1 cellular context compared by ENCODE assay signal in the genomic region with DNA sequence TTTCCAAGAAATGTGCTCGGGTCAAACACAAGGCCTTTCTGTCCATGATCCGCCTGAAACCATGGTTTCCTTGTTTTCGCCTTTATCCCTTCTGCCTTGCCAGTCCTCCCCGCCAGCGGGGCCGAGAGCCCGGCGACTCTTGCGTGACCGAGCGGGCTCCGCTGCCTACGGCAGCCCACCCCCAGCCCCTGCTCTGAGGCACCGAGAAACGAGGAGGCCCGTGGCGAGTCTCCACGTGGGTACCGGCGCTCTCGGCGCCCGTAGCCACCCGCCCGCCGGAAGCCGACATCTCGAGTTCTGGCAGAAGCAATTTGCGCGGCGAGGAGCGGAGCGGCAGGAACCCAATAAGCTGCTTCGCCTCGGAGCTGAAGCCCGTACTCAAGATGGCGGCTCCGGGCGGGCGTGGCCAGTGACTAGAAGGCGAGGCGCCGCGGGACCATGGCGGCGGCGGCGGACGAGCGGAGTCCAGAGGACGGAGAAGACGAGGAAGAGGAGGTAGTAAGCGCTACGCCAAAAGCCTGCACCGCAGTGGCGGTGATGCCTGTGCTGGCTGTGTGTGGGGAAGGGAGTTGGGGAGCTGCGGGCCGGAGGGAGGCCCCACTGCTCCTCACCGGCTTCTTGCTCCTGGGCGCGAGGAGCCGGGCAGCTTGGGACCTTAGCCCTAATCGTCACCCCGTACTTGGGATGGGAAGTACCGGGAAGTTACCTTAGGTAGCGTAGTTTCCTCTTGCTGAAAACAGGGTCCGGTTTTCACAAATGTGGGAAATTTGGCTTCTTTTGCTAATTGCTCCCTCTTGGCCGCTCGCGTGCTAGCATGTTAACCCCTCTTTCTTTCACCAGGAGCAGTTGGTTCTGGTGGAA.
A peak's percentile ranks its signal among the peaks of the same experiment; 100 is the strongest.
TF ChIP-seq lines count a peak whose summit lies in the region.

A gene with protein sequence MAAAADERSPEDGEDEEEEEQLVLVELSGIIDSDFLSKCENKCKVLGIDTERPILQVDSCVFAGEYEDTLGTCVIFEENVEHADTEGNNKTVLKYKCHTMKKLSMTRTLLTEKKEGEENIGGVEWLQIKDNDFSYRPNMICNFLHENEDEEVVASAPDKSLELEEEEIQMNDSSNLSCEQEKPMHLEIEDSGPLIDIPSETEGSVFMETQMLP (plus strand): TSS at position 375 of the 861 bp plus-strand sequence. CDS start 64 bp downstream, at position 439.

TF ChIP-seq in HepG2, 621 proteins besides CTCF, POLR2A, EP300 and RAD21 (continued from another document and continues in another):
- TF ChIP-seq, protein P1, sequence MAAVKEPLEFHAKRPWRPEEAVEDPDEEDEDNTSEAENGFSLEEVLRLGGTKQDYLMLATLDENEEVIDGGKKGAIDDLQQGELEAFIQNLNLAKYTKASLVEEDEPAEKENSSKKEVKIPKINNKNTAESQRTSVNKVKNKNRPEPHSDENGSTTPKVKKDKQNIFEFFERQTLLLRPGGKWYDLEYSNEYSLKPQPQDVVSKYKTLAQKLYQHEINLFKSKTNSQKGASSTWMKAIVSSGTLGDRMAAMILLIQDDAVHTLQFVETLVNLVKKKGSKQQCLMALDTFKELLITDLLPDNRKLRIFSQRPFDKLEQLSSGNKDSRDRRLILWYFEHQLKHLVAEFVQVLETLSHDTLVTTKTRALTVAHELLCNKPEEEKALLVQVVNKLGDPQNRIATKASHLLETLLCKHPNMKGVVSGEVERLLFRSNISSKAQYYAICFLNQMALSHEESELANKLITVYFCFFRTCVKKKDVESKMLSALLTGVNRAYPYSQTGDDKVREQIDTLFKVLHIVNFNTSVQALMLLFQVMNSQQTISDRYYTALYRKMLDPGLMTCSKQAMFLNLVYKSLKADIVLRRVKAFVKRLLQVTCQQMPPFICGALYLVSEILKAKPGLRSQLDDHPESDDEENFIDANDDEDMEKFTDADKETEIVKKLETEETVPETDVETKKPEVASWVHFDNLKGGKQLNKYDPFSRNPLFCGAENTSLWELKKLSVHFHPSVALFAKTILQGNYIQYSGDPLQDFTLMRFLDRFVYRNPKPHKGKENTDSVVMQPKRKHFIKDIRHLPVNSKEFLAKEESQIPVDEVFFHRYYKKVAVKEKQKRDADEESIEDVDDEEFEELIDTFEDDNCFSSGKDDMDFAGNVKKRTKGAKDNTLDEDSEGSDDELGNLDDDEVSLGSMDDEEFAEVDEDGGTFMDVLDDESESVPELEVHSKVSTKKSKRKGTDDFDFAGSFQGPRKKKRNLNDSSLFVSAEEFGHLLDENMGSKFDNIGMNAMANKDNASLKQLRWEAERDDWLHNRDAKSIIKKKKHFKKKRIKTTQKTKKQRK (IDR thresholded peaks at IDR 0.05; ENCODE audit: low read length), result no peak
- TF ChIP-seq, protein P2, sequence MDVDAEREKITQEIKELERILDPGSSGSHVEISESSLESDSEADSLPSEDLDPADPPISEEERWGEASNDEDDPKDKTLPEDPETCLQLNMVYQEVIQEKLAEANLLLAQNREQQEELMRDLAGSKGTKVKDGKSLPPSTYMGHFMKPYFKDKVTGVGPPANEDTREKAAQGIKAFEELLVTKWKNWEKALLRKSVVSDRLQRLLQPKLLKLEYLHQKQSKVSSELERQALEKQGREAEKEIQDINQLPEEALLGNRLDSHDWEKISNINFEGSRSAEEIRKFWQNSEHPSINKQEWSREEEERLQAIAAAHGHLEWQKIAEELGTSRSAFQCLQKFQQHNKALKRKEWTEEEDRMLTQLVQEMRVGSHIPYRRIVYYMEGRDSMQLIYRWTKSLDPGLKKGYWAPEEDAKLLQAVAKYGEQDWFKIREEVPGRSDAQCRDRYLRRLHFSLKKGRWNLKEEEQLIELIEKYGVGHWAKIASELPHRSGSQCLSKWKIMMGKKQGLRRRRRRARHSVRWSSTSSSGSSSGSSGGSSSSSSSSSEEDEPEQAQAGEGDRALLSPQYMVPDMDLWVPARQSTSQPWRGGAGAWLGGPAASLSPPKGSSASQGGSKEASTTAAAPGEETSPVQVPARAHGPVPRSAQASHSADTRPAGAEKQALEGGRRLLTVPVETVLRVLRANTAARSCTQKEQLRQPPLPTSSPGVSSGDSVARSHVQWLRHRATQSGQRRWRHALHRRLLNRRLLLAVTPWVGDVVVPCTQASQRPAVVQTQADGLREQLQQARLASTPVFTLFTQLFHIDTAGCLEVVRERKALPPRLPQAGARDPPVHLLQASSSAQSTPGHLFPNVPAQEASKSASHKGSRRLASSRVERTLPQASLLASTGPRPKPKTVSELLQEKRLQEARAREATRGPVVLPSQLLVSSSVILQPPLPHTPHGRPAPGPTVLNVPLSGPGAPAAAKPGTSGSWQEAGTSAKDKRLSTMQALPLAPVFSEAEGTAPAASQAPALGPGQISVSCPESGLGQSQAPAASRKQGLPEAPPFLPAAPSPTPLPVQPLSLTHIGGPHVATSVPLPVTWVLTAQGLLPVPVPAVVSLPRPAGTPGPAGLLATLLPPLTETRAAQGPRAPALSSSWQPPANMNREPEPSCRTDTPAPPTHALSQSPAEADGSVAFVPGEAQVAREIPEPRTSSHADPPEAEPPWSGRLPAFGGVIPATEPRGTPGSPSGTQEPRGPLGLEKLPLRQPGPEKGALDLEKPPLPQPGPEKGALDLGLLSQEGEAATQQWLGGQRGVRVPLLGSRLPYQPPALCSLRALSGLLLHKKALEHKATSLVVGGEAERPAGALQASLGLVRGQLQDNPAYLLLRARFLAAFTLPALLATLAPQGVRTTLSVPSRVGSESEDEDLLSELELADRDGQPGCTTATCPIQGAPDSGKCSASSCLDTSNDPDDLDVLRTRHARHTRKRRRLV (CRISPR knock-in tag; IDR thresholded peaks at IDR 0.05), result peak; percentile 91; the same call in 1 of the 2 replicates
- TF ChIP-seq PITX1 (CRISPR knock-in tag; IDR thresholded peaks at IDR 0.05) (peak; percentile 69; the same call in 1 of the 2 replicates), SOX13 (IDR thresholded peaks at IDR 0.05) (no peak), SOX13 (CRISPR knock-in tag; conservative IDR thresholded peaks at IDR 0.05 in 1 of 2, IDR thresholded peaks at IDR 0.05 in 1 of 2) (0 out of 4 replicates have a peak, but pooled peaks of 1 of the 2 experiments have one; percentile 46), PAF1 (CRISPR knock-in tag; IDR thresholded peaks at IDR 0.05) (no peak), ZNF230 (CRISPR knock-in tag; IDR thresholded peaks at IDR 0.05) (peak; percentile 92), KAT2B (IDR thresholded peaks at IDR 0.05; ENCODE audit: borderline replicate concordance, low read depth, low read length) (no peak), NR2F2 (IDR thresholded peaks at IDR 0.05; ENCODE audit: borderline replicate concordance, low read depth) (no peak), ZNF333 (CRISPR knock-in tag; IDR thresholded peaks at IDR 0.05; ENCODE audit: borderline replicate concordance) (peak; percentile 77), ZBTB1 (CRISPR knock-in tag; IDR thresholded peaks at IDR 0.05; ENCODE audit: borderline replicate concordance) (no peak), ZFP1 (CRISPR knock-in tag; IDR thresholded peaks at IDR 0.05) (0 out of 2 replicates have a peak, but pooled peaks have one; percentile 41), RBM22 (optimal IDR thresholded peaks at IDR 0.05; ENCODE audit: low read length) (no peak), NAIF1 (CRISPR knock-in tag; IDR thresholded peaks at IDR 0.05; ENCODE audit: borderline replicate concordance) (0 out of 2 replicates have a peak, but pooled peaks have one; percentile 18), ZSCAN21 (CRISPR knock-in tag; IDR thresholded peaks at IDR 0.05; ENCODE audit: borderline replicate concordance) (peak; percentile 73; the same call in 1 of the 2 replicates), RARA (CRISPR knock-in tag; IDR thresholded peaks at IDR 0.05) (no peak; the same call in 1 of the 2 replicates), ZBTB8A (CRISPR knock-in tag; IDR thresholded peaks at IDR 0.05; ENCODE audit: borderline replicate concordance, low read depth) (peak; percentile 82; the same call in 1 of the 2 replicates), ZNF589 (CRISPR knock-in tag; conservative IDR thresholded peaks at IDR 0.05) (no peak), ZNF563 (CRISPR knock-in tag; IDR thresholded peaks at IDR 0.05) (peak; percentile 93; the same call in 1 of the 2 replicates), ZFP62 (CRISPR knock-in tag; IDR thresholded peaks at IDR 0.05) (no peak), ZNF614 (CRISPR knock-in tag; IDR thresholded peaks at IDR 0.05; ENCODE audit: borderline replicate concordance) (peak; percentile 97), JUN (CRISPR knock-in tag; IDR thresholded peaks at IDR 0.05) (peak; percentile 80), CHD4 (IDR thresholded peaks at IDR 0.05; ENCODE audit: borderline replicate concordance, low read length) (no peak), ZC3H13 (CRISPR knock-in tag; IDR thresholded peaks at IDR 0.05) (no peak), CBX2 (IDR thresholded peaks at IDR 0.05; ENCODE audit: low read depth, low read length) (no peak), CBX2 (CRISPR knock-in tag; IDR thresholded peaks at IDR 0.05; ENCODE audit: low read depth) (no peak), RBM39 (IDR thresholded peaks at IDR 0.05; ENCODE audit: low read depth, low read length, poor library complexity, severe bottlenecking) (peak; percentile 91), ZNF496 (CRISPR knock-in tag; IDR thresholded peaks at IDR 0.05; ENCODE audit: insufficient replicate concordance) (no peak), HOXD1 (CRISPR knock-in tag; IDR thresholded peaks at IDR 0.05) (peak; percentile 70), ZNF841 (CRISPR knock-in tag; IDR thresholded peaks at IDR 0.05; ENCODE audit: borderline replicate concordance) (no peak), ZSCAN29 (CRISPR knock-in tag; conservative IDR thresholded peaks at IDR 0.05) (peak; percentile 87), ZNF274 (CRISPR knock-in tag; IDR thresholded peaks at IDR 0.05) (peak; percentile 55; the same call in 1 of the 2 replicates), LCORL (IDR thresholded peaks at IDR 0.05) (no peak), LCORL (CRISPR knock-in tag; IDR thresholded peaks at IDR 0.05) (peak; percentile 62; the same call in 1 of the 2 replicates), ZZZ3 (CRISPR knock-in tag; IDR thresholded peaks at IDR 0.05; ENCODE audit: borderline replicate concordance) (peak; percentile 70; the same call in 1 of the 2 replicates), ZNF619 (CRISPR knock-in tag; IDR thresholded peaks at IDR 0.05) (0 out of 2 replicates have a peak, but pooled peaks have one; percentile 73), ZSCAN30 (CRISPR knock-in tag; IDR thresholded peaks at IDR 0.05) (peak; percentile 86), ZNF431 (CRISPR knock-in tag; IDR thresholded peaks at IDR 0.05; ENCODE audit: borderline replicate concordance, low read depth) (peak; percentile 37; the same call in 1 of the 2 replicates), YEATS2 (CRISPR knock-in tag; IDR thresholded peaks at IDR 0.05; ENCODE audit: borderline replicate concordance) (peak; percentile 76; the same call in 1 of the 2 replicates), SMAD9 (CRISPR knock-in tag; IDR thresholded peaks at IDR 0.05) (peak; percentile 32; the same call in 1 of the 2 replicates), ZFP36L2 (CRISPR knock-in tag; IDR thresholded peaks at IDR 0.05) (0 out of 2 replicates have a peak, but pooled peaks have one; percentile 23), ZNF101 (CRISPR knock-in tag; IDR thresholded peaks at IDR 0.05; ENCODE audit: borderline replicate concordance, low read depth) (peak; percentile 80; the same call in 1 of the 2 replicates), MYC (CRISPR knock-in tag; IDR thresholded peaks at IDR 0.05; ENCODE audit: borderline replicate concordance) (peak; percentile 99), ZNF557 (CRISPR knock-in tag; IDR thresholded peaks at IDR 0.05) (peak; percentile 73; the same call in 1 of the 2 replicates), PHF20 (CRISPR knock-in tag; IDR thresholded peaks at IDR 0.05) (peak; percentile 60), ZNF207 (IDR thresholded peaks at IDR 0.05; ENCODE audit: borderline replicate concordance) (no peak), KLF15 (CRISPR knock-in tag; IDR thresholded peaks at IDR 0.05; ENCODE audit: borderline replicate concordance) (0 out of 2 replicates have a peak, but pooled peaks have one; percentile 52), MXI1 (IDR thresholded peaks at IDR 0.05; ENCODE audit: borderline replicate concordance, low read depth, low read length) (peak; percentile 93; the same call in 1 of the 3 replicates)
- TF ChIP-seq, protein P3, sequence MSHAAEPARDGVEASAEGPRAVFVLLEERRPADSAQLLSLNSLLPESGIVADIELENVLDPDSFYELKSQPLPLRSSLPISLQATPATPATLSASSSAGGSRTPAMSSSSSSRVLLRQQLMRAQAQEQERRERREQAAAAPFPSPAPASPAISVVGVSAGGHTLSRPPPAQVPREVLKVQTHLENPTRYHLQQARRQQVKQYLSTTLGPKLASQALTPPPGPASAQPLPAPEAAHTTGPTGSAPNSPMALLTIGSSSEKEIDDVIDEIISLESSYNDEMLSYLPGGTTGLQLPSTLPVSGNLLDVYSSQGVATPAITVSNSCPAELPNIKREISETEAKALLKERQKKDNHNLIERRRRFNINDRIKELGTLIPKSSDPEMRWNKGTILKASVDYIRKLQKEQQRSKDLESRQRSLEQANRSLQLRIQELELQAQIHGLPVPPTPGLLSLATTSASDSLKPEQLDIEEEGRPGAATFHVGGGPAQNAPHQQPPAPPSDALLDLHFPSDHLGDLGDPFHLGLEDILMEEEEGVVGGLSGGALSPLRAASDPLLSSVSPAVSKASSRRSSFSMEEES (CRISPR knock-in tag; IDR thresholded peaks at IDR 0.05), result peak; percentile 55; the same call in 1 of the 2 replicates
- TF ChIP-seq, protein P4, sequence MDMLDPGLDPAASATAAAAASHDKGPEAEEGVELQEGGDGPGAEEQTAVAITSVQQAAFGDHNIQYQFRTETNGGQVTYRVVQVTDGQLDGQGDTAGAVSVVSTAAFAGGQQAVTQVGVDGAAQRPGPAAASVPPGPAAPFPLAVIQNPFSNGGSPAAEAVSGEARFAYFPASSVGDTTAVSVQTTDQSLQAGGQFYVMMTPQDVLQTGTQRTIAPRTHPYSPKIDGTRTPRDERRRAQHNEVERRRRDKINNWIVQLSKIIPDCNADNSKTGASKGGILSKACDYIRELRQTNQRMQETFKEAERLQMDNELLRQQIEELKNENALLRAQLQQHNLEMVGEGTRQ (IDR thresholded peaks at IDR 0.05; ENCODE audit: low read depth, low read length), result no peak
- TF ChIP-seq, protein P4 (CRISPR knock-in tag; IDR thresholded peaks at IDR 0.05; ENCODE audit: borderline replicate concordance), result peak; percentile 53; the same call in 1 of the 2 replicates
- TF ChIP-seq, protein P5, sequence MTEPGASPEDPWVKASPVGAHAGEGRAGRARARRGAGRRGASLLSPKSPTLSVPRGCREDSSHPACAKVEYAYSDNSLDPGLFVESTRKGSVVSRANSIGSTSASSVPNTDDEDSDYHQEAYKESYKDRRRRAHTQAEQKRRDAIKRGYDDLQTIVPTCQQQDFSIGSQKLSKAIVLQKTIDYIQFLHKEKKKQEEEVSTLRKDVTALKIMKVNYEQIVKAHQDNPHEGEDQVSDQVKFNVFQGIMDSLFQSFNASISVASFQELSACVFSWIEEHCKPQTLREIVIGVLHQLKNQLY (CRISPR knock-in tag; IDR thresholded peaks at IDR 0.05), result peak; percentile 40; the same call in 1 of the 2 replicates
